In genomic region chr1:3070304-3070653, GRCh38 we compare ENCODE assay signal across 2 cellular contexts.
TF ChIP-seq lines count a peak whose summit lies in the region.

No MANE protein-coding gene starts in this region.

TF ChIP-seq in H1, 55 proteins besides CTCF, POLR2A, EP300 and RAD21:
- TF ChIP-seq RBBP5 (IDR thresholded peaks at IDR 0.05; ENCODE audit: borderline replicate concordance, low read depth, low read length): no peak
- TF ChIP-seq, protein P1, sequence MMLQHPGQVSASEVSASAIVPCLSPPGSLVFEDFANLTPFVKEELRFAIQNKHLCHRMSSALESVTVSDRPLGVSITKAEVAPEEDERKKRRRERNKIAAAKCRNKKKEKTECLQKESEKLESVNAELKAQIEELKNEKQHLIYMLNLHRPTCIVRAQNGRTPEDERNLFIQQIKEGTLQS (IDR thresholded peaks at IDR 0.05; ENCODE audit: insufficient read depth, low read depth, low read length): no peak

TF ChIP-seq in SK-N-SH treated with all-trans-retinoic acid at 6 μM for 48 hours, 23 proteins besides CTCF, POLR2A, EP300 and RAD21:
- TF ChIP-seq TSHZ2 (CRISPR knock-in tag; IDR thresholded peaks at IDR 0.05): no peak
- no peak for TF ChIP-seq ZNF70 (CRISPR knock-in tag; IDR thresholded peaks at IDR 0.05)
- TF ChIP-seq ZFP30 (CRISPR knock-in tag; IDR thresholded peaks at IDR 0.05): no peak
- TF ChIP-seq ZC3H10 (CRISPR knock-in tag; IDR thresholded peaks at IDR 0.05): no peak
- no peak for TF ChIP-seq TCF4 (CRISPR knock-in tag; IDR thresholded peaks at IDR 0.05; ENCODE audit: borderline replicate concordance)
- no peak for TF ChIP-seq ESRRG (CRISPR knock-in tag; IDR thresholded peaks at IDR 0.05)
- no peak for TF ChIP-seq GLIS3 (CRISPR knock-in tag; IDR thresholded peaks at IDR 0.05)
- TF ChIP-seq RARB (CRISPR knock-in tag; IDR thresholded peaks at IDR 0.05): no peak
- TF ChIP-seq ZNF8 (CRISPR knock-in tag; IDR thresholded peaks at IDR 0.05): no peak
- no peak for TF ChIP-seq POU6F1 (CRISPR knock-in tag; IDR thresholded peaks at IDR 0.05; ENCODE audit: borderline replicate concordance, low read depth)
- TF ChIP-seq BACH2 (CRISPR knock-in tag; IDR thresholded peaks at IDR 0.05; ENCODE audit: borderline replicate concordance): no peak
- TF ChIP-seq ISL1 (CRISPR knock-in tag; IDR thresholded peaks at IDR 0.05): no peak
- TF ChIP-seq OSR1 (CRISPR knock-in tag; IDR thresholded peaks at IDR 0.05): no peak
- TF ChIP-seq, protein P2, sequence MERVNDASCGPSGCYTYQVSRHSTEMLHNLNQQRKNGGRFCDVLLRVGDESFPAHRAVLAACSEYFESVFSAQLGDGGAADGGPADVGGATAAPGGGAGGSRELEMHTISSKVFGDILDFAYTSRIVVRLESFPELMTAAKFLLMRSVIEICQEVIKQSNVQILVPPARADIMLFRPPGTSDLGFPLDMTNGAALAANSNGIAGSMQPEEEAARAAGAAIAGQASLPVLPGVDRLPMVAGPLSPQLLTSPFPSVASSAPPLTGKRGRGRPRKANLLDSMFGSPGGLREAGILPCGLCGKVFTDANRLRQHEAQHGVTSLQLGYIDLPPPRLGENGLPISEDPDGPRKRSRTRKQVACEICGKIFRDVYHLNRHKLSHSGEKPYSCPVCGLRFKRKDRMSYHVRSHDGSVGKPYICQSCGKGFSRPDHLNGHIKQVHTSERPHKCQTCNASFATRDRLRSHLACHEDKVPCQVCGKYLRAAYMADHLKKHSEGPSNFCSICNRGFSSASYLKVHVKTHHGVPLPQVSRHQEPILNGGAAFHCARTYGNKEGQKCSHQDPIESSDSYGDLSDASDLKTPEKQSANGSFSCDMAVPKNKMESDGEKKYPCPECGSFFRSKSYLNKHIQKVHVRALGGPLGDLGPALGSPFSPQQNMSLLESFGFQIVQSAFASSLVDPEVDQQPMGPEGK (CRISPR knock-in tag; IDR thresholded peaks at IDR 0.05; ENCODE audit: borderline replicate concordance): no peak
- no peak for TF ChIP-seq SNAI2 (CRISPR knock-in tag; IDR thresholded peaks at IDR 0.05)
- no peak for TF ChIP-seq CSDC2 (CRISPR knock-in tag; IDR thresholded peaks at IDR 0.05)
- TF ChIP-seq, protein P3, sequence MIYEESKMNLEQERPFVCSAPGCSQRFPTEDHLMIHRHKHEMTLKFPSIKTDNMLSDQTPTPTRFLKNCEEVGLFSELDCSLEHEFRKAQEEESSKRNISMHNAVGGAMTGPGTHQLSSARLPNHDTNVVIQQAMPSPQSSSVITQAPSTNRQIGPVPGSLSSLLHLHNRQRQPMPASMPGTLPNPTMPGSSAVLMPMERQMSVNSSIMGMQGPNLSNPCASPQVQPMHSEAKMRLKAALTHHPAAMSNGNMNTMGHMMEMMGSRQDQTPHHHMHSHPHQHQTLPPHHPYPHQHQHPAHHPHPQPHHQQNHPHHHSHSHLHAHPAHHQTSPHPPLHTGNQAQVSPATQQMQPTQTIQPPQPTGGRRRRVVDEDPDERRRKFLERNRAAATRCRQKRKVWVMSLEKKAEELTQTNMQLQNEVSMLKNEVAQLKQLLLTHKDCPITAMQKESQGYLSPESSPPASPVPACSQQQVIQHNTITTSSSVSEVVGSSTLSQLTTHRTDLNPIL (CRISPR knock-in tag; IDR thresholded peaks at IDR 0.05; ENCODE audit: low read depth): no peak
- no peak for TF ChIP-seq CSRNP3 (CRISPR knock-in tag; IDR thresholded peaks at IDR 0.05)
- no peak for TF ChIP-seq ZNF565 (CRISPR knock-in tag; conservative IDR thresholded peaks at IDR 0.05; ENCODE audit: low read depth)
- TF ChIP-seq ZFP3 (CRISPR knock-in tag; IDR thresholded peaks at IDR 0.05): no peak
